9 cellular contexts compared by ENCODE assay signal in the genomic region with DNA sequence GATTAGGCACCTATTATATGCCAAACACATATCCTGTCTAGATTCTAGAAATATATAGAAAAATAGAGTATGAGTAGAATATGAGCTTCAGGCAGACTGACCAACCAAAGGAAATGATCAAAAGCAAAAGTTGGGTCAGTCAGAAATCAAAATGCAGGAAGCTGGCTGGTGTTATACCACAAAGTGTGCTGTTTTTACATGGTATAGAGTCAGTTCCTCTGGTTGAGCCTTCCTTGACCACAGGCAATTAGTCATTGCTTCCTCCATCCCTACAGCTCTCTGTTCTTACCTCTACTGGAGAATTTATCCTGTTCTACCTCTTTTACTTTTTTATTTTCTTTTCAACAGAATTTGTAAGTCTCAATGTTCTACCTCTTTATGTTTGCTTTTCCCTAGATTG.
A peak's percentile ranks its signal among the peaks of the same experiment; 100 is the strongest.
DNase-seq lines count a peak whose midpoint lies in the region; ATAC-seq, FAIRE-seq and TF ChIP-seq lines count a peak whose summit lies in the region.
"Had no signal": no experiment of that assay in that cellular context is flagged by ENCODE, and none has a peak within 500 bp of the region (broad histone marks: within the 10 kb centered on the region; RNA-seq: fewer than 3 reads in every experiment).

No MANE protein-coding gene starts in this region.

- H3K9me3 ChIP-seq in Loucy (ENCODE audit: insufficient read depth, low read depth, low read length) (no peaks in the 10 kb centered on the region), endodermal cell (ENCODE audit: control insufficient read depth, low read length) (no peaks in the 10 kb centered on the region)
- H3K9me3 ChIP-seq: sigmoid colon had no signal

- DNase-seq in H54 (ENCODE audit: insufficient read length, low spot score), result no peak
- DNase-seq in left ventricle myocardium superior, result no peak
- DNase-seq in stimulated activated CD4-positive, alpha-beta T cell treated with anti-CD3 and anti-CD28 coated beads, Interleukin-2, amount 100 ng/mL, for 48 hours, result no peak
- no peak for DNase-seq in endodermal cell
- no peak for DNase-seq in NCI-H774 (lab: John Stamatoyannopoulos, UW)
- DNase-seq in NCI-H2107 treated with DMSO at 0.1 percent for 48 hours (lab: John Stamatoyannopoulos, UW; ENCODE audit: unreplicated experiment), result no peak
- DNase-seq: sigmoid colon had no signal

- TF ChIP-seq POLR2A in H54 (IDR thresholded peaks at IDR 0.05; ENCODE audit: low read depth, low read length), result no peak

- no peaks in the 10 kb centered on the region for H3K9me2 ChIP-seq in Loucy (replicated peaks; ENCODE audit: low read depth, low read length)

- peaks cover 5% of the 10 kb centered on the region; the same call in 1 of the 2 replicates for H3F3A ChIP-seq in Loucy (ENCODE audit: low read depth)

- intact Hi-C loops in left ventricle myocardium superior (cut with micrococcal nuclease), result no loop called here

- H3K27me3 ChIP-seq in Loucy (ENCODE audit: insufficient read depth, low read length, poor library complexity, severe bottlenecking) (no peaks in the 10 kb centered on the region), endodermal cell (ENCODE audit: control insufficient read depth, insufficient read depth, low read length, poor library complexity, severe bottlenecking) (peaks cover 5% of the 10 kb centered on the region)
- H3K27me3 ChIP-seq: sigmoid colon had no signal

- FAIRE-seq in H54 (lab: Jason Lieb, UNC), result peak; percentile 71

- H3K4me2 ChIP-seq in Loucy (ENCODE audit: low read depth, low read length, poor library complexity, severe bottlenecking), result peak overlapping the region; percentile 65

- no peaks in the 10 kb centered on the region for H3K9me3 Mint-ChIP-seq in endodermal cell

- H3K4me1 ChIP-seq in Loucy (ENCODE audit: insufficient read depth, low read length, poor library complexity, severe bottlenecking) (peaks cover 36% of the 10 kb centered on the region), endodermal cell (ENCODE audit: control insufficient read depth, insufficient read depth, low read length) (no peaks in the 10 kb centered on the region)
- H3K4me1 ChIP-seq: sigmoid colon had no signal

- no peak overlapping the region for H3K4me3 Mint-ChIP-seq in endodermal cell

- H2AFZ ChIP-seq in Loucy (ENCODE audit: low read length), result no peak overlapping the region

- TF ChIP-seq CTCF in Loucy (conservative IDR thresholded peaks at IDR 0.05; ENCODE audit: low read length), result no peak
- no peak for TF ChIP-seq CTCF in endodermal cell (conservative IDR thresholded peaks at IDR 0.05)

- no peak overlapping the region for H3K9ac ChIP-seq in Loucy (ENCODE audit: low read depth, low read length, poor library complexity, severe bottlenecking)
- no peak overlapping the region for H3K9ac ChIP-seq in endodermal cell (ENCODE audit: extremely low read depth, low read length, poor library complexity, severe bottlenecking)

- no peaks in the 10 kb centered on the region for H3K79me2 ChIP-seq in Loucy (ENCODE audit: insufficient read depth, low read length)

- no peaks in the 10 kb centered on the region for H3K36me3 Mint-ChIP-seq in endodermal cell (ENCODE audit: low read depth)

- H3K27ac ChIP-seq in endodermal cell (ENCODE audit: low read depth, low read length), result no peak overlapping the region
- H3K27ac ChIP-seq: sigmoid colon had no signal

- H3K36me3 ChIP-seq in Loucy (ENCODE audit: insufficient read depth, low read length), result no peaks in the 10 kb centered on the region
- H3K36me3 ChIP-seq in endodermal cell (ENCODE audit: control insufficient read depth, insufficient read depth, low read length), result no peaks in the 10 kb centered on the region
- H3K36me3 ChIP-seq: sigmoid colon had no signal

- no peak overlapping the region for H3K27ac Mint-ChIP-seq in endodermal cell

- no peaks in the 10 kb centered on the region for H3K27me3 Mint-ChIP-seq in endodermal cell (ENCODE audit: insufficient read depth)

- no peaks in the 10 kb centered on the region for H3K4me1 Mint-ChIP-seq in endodermal cell

- H3K4me3 ChIP-seq in Loucy (ENCODE audit: low read length, poor library complexity, severe bottlenecking) (peak overlapping the region; percentile 32), endodermal cell (ENCODE audit: low read length) (no peak overlapping the region)
- H3K4me3 ChIP-seq: sigmoid colon had no signal

- no peaks in the 10 kb centered on the region for H4K20me1 ChIP-seq in Loucy (ENCODE audit: insufficient read depth, low read length, poor library complexity, severe bottlenecking)

- ATAC-seq in GM18511 (IDR thresholded peaks at IDR 0.05; ENCODE audit: unreplicated experiment) (peak; percentile 80), left ventricle myocardium superior (peak; percentile 64)
